Comparison of ENCODE assay signal across 17 cellular contexts in the genomic region with DNA sequence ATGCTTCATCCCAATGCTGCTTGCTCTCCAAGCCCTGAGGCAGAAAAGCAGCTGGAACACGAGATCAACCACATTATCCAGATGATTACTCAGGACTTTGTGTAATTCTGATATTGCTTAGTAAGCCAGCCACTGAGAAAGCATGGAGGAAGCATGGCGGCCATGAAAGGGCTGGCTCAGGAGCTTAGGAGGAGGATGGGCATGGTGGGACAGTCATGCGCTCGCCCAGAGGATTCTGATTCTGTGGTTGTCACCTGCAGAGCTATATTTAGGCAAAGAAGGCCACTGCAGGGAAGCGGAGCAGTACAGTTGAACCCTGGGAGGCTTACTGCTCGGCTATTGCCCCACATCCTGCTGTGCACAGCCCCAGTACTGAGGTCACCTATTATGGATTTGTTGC.
DNase-seq lines count a peak whose midpoint lies in the region; ATAC-seq, FAIRE-seq and TF ChIP-seq lines count a peak whose summit lies in the region.
"Had no signal": no experiment of that assay in that cellular context is flagged by ENCODE, and none has a peak within 500 bp of the region (broad histone marks: within the 10 kb centered on the region; RNA-seq: fewer than 3 reads in every experiment).

No MANE protein-coding gene starts in this region.

- no peaks in the 10 kb centered on the region for H3K9me3 Mint-ChIP-seq in activated CD4-positive, alpha-beta memory T cell treated with anti-CD3 and anti-CD28 coated beads for 36 hours
- H3K9me3 Mint-ChIP-seq in activated CD4-positive, alpha-beta T cell treated with anti-CD3 and anti-CD28 coated beads for 36 hours (ENCODE audit: low read depth) = no peaks in the 10 kb centered on the region

- H3K4me1 ChIP-seq in HEK293 (ENCODE audit: control insufficient read depth, insufficient read depth, low read length) (no peaks in the 10 kb centered on the region), psoas muscle (no peaks in the 10 kb centered on the region)
- H3K4me1 ChIP-seq: adrenal gland, left ventricle myocardium inferior, parathyroid adenoma had no signal

- H3K27me3 ChIP-seq in bronchial epithelial cell (ENCODE audit: control insufficient read depth, insufficient read depth, low read length) (no peaks in the 10 kb centered on the region), psoas muscle (ENCODE audit: insufficient read depth in 3 of 3, low read length in 2 of 3) (no peaks in the 10 kb centered on the region)
- H3K27me3 ChIP-seq: adrenal gland had no signal

- H3K36me3 Mint-ChIP-seq in activated CD4-positive, alpha-beta memory T cell treated with anti-CD3 and anti-CD28 coated beads for 36 hours = no peaks in the 10 kb centered on the region
- H3K36me3 Mint-ChIP-seq in activated CD4-positive, alpha-beta T cell treated with anti-CD3 and anti-CD28 coated beads for 36 hours (ENCODE audit: low read depth) = no peaks in the 10 kb centered on the region

- H3K9me3 ChIP-seq in HEK293 (ENCODE audit: control insufficient read depth, insufficient read depth, low read depth, low read length) = no peaks in the 10 kb centered on the region
- H3K9me3 ChIP-seq in psoas muscle = no peaks in the 10 kb centered on the region
- H3K9me3 ChIP-seq: adrenal gland, left ventricle myocardium inferior had no signal

- H3K27me3 Mint-ChIP-seq in activated CD4-positive, alpha-beta memory T cell treated with anti-CD3 and anti-CD28 coated beads for 36 hours = no peaks in the 10 kb centered on the region
- H3K27me3 Mint-ChIP-seq in activated CD4-positive, alpha-beta T cell treated with anti-CD3 and anti-CD28 coated beads for 36 hours = no peaks in the 10 kb centered on the region
- H3K27me3 Mint-ChIP-seq: T-helper 17 cell had no signal

- TF ChIP-seq CTCF in HEK293 (tag by site-specific recombination; IDR thresholded peaks at IDR 0.05) = no peak
- no peak for TF ChIP-seq CTCF in bronchial epithelial cell (IDR thresholded peaks at IDR 0.05; ENCODE audit: insufficient read depth, low read length, severe bottlenecking)
- no peak for TF ChIP-seq CTCF in psoas muscle (IDR thresholded peaks at IDR 0.05)

- POLR2A ChIA-PET in HEK293 (lab: Yijun Ruan, JAX) = no interaction called here
- POLR2A ChIA-PET in activated CD4-positive, alpha-beta memory T cell treated with anti-CD3 and anti-CD28 coated beads for 36 hours (lab: Charles Lee) = no interaction called here
- POLR2A ChIA-PET in activated CD4-positive, alpha-beta T cell treated with anti-CD3 and anti-CD28 coated beads for 36 hours (lab: Charles Lee) = interaction anchor here (0.5 to 0.6 kb wide), 2 partner anchors 216 to 599 kb away, joined by 3 to 4 read pairs; no protein-coding TSS in a partner anchor

- DNase-seq in NOMO-1 treated with dmso at 0.1 percent for 144 hours (lab: John Stamatoyannopoulos, UW; ENCODE audit: unreplicated experiment) (peak; percentile 55), bronchial epithelial cell (ENCODE audit: low read depth) (peak; percentile 41), psoas muscle (no peak), SHP77 (lab: John Stamatoyannopoulos, UW) (no peak)
- no peak for DNase-seq in activated CD4-positive, alpha-beta memory T cell treated with anti-CD3 and anti-CD28 coated beads for 36 hours
- no peak for DNase-seq in activated CD4-positive, alpha-beta T cell treated with anti-CD3 and anti-CD28 coated beads for 36 hours
- DNase-seq: activated CD4-positive, CD25-positive, alpha-beta regulatory T cell treated with anti-CD3 and anti-CD28 coated beads, Interleukin-2, amount 50 U/mL, for 72 hours; COR-L47; KG1; left ventricle myocardium inferior; NCI-H1417 treated with DMSO at 0.1 percent for 48 hours; stimulated activated CD4-positive, alpha-beta T cell treated with anti-CD3 and anti-CD28 coated beads, Interleukin-4, amount 100 ng/mL, for 4 hours; T-helper 17 cell had no signal

- H3K36me3 ChIP-seq in HEK293 (ENCODE audit: control insufficient read depth in 2 of 2, insufficient read depth in 1 of 2, low read length in 2 of 2) (no peaks in the 10 kb centered on the region), bronchial epithelial cell (ENCODE audit: control insufficient read depth, insufficient read depth, low read length) (no peaks in the 10 kb centered on the region), psoas muscle (ENCODE audit: insufficient read depth in 1 of 2, low read depth in 1 of 2) (peaks cover 0 to 4% of the 10 kb centered on the region in 2 donors)
- H3K36me3 ChIP-seq: adrenal gland had no signal

- H3K4me1 Mint-ChIP-seq in activated CD4-positive, alpha-beta memory T cell treated with anti-CD3 and anti-CD28 coated beads for 36 hours (ENCODE audit: low read depth) = no peaks in the 10 kb centered on the region
- no peaks in the 10 kb centered on the region for H3K4me1 Mint-ChIP-seq in activated CD4-positive, alpha-beta T cell treated with anti-CD3 and anti-CD28 coated beads for 36 hours

- no peak for FAIRE-seq in bronchial epithelial cell (lab: Jason Lieb, UNC)
- FAIRE-seq: frontal cortex had no signal

- ATAC-seq in psoas muscle = peak; percentile 36 to 83 (median 68)
- ATAC-seq in activated CD4-positive, alpha-beta T cell treated with anti-CD3 and anti-CD28 coated beads for 36 hours = no peak
- ATAC-seq: T-helper 17 cell had no signal

- no peak overlapping the region for H3K4me3 Mint-ChIP-seq in activated CD4-positive, alpha-beta memory T cell treated with anti-CD3 and anti-CD28 coated beads for 36 hours
- no peak overlapping the region for H3K4me3 Mint-ChIP-seq in activated CD4-positive, alpha-beta T cell treated with anti-CD3 and anti-CD28 coated beads for 36 hours
- H3K4me3 Mint-ChIP-seq: T-helper 17 cell had no signal

- 88 to 92% (median 89%) methylated on average over 6 of the region's 6 CpGs for WGBS in psoas muscle, 3 donors

- no peak overlapping the region for H3K4me3 ChIP-seq in HEK293 (ENCODE audit: low read depth, low read length)
- H3K4me3 ChIP-seq in bronchial epithelial cell (ENCODE audit: low read depth, low read length) = no peak overlapping the region
- no peak overlapping the region for H3K4me3 ChIP-seq in psoas muscle
- H3K4me3 ChIP-seq: adrenal gland, left ventricle myocardium inferior had no signal

- intact Hi-C loops in psoas muscle (cut with DNase I) = no loop called here
- intact Hi-C loops in activated CD4-positive, alpha-beta memory T cell treated with anti-CD3 and anti-CD28 coated beads for 36 hours (cut with micrococcal nuclease) = no loop called here
- intact Hi-C loops in activated CD4-positive, alpha-beta T cell treated with anti-CD3 and anti-CD28 coated beads for 36 hours (cut with DNase I, micrococcal nuclease) = no loop called here

- CTCF ChIA-PET in HEK293 (lab: Yijun Ruan, JAX) = no interaction called here
- CTCF ChIA-PET in activated CD4-positive, alpha-beta memory T cell treated with anti-CD3 and anti-CD28 coated beads for 36 hours (lab: Charles Lee) = no interaction called here
- CTCF ChIA-PET in activated CD4-positive, alpha-beta T cell treated with anti-CD3 and anti-CD28 coated beads for 36 hours (lab: Charles Lee) = no interaction called here

- H3K27ac ChIP-seq in HEK293 (ENCODE audit: extremely low read depth, low read depth, low read length) (no peak overlapping the region), psoas muscle (no peak overlapping the region)
- H3K27ac ChIP-seq: adrenal gland, left ventricle myocardium inferior, parathyroid adenoma had no signal

- H3K27ac Mint-ChIP-seq in activated CD4-positive, alpha-beta memory T cell treated with anti-CD3 and anti-CD28 coated beads for 36 hours = no peak overlapping the region
- no peak overlapping the region for H3K27ac Mint-ChIP-seq in activated CD4-positive, alpha-beta T cell treated with anti-CD3 and anti-CD28 coated beads for 36 hours
- H3K27ac Mint-ChIP-seq: T-helper 17 cell had no signal

TF ChIP-seq in HEK293, 187 proteins besides CTCF, POLR2A, EP300 and RAD21:
- TF ChIP-seq ZIC2 (tag by site-specific recombination; IDR thresholded peaks at IDR 0.05) (peak; percentile 86), ZNF777 (tag by site-specific recombination; IDR thresholded peaks at IDR 0.05; ENCODE audit: borderline replicate concordance) (no peak)

Comparison
In these comparisons a context has a peak if more than half of its experiments do, and no peak if none do; other contexts are left out.
1. DNase-seq: peak in NOMO-1 treated with dmso at 0.1 percent for 144 hours (single experiment) and bronchial epithelial cell (single experiment); none in psoas muscle (0 of 2), activated CD4-positive, alpha-beta memory T cell treated with anti-CD3 and anti-CD28 coated beads for 36 hours (single experiment), activated CD4-positive, alpha-beta T cell treated with anti-CD3 and anti-CD28 coated beads for 36 hours (single experiment) and SHP77 (0 of 2).